In the genomic region with DNA sequence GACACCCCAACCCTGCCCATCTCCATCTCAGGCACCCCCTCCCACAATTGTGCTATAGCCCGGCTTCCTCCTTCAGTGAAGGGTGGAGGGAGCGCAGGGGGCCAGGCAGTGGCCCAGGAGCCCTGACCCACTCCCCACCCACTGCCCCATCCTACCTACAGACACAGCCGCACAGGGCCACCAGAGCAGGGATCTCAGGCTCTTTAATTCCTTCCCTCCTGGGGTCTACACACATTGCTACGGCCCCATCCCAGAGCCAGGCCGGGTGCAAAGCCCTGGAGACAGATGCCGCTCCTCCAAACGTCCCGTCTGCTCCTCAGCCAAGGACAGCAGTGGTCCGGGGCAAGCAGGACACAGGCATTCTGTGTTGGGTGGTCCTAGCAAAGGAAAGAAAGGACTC, we compare ENCODE assay signal across 2 cellular contexts.
TF ChIP-seq lines count a peak whose summit lies in the region.

No MANE protein-coding gene starts in this region.

TF ChIP-seq in SK-N-SH, 30 proteins besides CTCF, POLR2A, EP300 and RAD21:
- TF ChIP-seq, protein P1, sequence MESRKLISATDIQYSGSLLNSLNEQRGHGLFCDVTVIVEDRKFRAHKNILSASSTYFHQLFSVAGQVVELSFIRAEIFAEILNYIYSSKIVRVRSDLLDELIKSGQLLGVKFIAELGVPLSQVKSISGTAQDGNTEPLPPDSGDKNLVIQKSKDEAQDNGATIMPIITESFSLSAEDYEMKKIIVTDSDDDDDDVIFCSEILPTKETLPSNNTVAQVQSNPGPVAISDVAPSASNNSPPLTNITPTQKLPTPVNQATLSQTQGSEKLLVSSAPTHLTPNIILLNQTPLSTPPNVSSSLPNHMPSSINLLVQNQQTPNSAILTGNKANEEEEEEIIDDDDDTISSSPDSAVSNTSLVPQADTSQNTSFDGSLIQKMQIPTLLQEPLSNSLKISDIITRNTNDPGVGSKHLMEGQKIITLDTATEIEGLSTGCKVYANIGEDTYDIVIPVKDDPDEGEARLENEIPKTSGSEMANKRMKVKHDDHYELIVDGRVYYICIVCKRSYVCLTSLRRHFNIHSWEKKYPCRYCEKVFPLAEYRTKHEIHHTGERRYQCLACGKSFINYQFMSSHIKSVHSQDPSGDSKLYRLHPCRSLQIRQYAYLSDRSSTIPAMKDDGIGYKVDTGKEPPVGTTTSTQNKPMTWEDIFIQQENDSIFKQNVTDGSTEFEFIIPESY (IDR thresholded peaks at IDR 0.05; ENCODE audit: borderline replicate concordance, low read depth) = no peak
- TF ChIP-seq, protein P2, sequence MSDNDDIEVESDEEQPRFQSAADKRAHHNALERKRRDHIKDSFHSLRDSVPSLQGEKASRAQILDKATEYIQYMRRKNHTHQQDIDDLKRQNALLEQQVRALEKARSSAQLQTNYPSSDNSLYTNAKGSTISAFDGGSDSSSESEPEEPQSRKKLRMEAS (IDR thresholded peaks at IDR 0.05; ENCODE audit: low read depth) = no peak
- TF ChIP-seq IRF3 (IDR thresholded peaks at IDR 0.05; ENCODE audit: low read depth, low read length) (no peak), FOXJ3 (CRISPR knock-in tag; IDR thresholded peaks at IDR 0.05) (no peak), TEAD4 (IDR thresholded peaks at IDR 0.05; ENCODE audit: borderline replicate concordance, insufficient read depth) (no peak), USF2 (IDR thresholded peaks at IDR 0.05; ENCODE audit: borderline replicate concordance, low read depth, low read length) (no peak), FOSL2 (IDR thresholded peaks at IDR 0.05; ENCODE audit: borderline replicate concordance, low read depth) (no peak), REST (IDR thresholded peaks at IDR 0.05; ENCODE audit: low read depth, low read length) (no peak), POLR2AphosphoS5 (IDR thresholded peaks at IDR 0.05; ENCODE audit: low read depth, low read length) (no peak), TCF12 (IDR thresholded peaks at IDR 0.05) (no peak), ELF1 (IDR thresholded peaks at IDR 0.05) (no peak), GABPA (IDR thresholded peaks at IDR 0.05; ENCODE audit: low read depth) (no peak), NFIC (IDR thresholded peaks at IDR 0.05; ENCODE audit: borderline replicate concordance) (no peak), MEF2A (IDR thresholded peaks at IDR 0.05; ENCODE audit: borderline replicate concordance, low read depth) (no peak), RFX5 (IDR thresholded peaks at IDR 0.05; ENCODE audit: low read length) (no peak), RCOR1 (IDR thresholded peaks at IDR 0.05; ENCODE audit: low read length) (no peak), GATA2 (CRISPR knock-in tag; IDR thresholded peaks at IDR 0.05) (no peak), FOXM1 (IDR thresholded peaks at IDR 0.05; ENCODE audit: low read depth) (no peak), CHD2 (IDR thresholded peaks at IDR 0.05; ENCODE audit: low read length, partially characterized antibody) (no peak)
- TF ChIP-seq, protein P3, sequence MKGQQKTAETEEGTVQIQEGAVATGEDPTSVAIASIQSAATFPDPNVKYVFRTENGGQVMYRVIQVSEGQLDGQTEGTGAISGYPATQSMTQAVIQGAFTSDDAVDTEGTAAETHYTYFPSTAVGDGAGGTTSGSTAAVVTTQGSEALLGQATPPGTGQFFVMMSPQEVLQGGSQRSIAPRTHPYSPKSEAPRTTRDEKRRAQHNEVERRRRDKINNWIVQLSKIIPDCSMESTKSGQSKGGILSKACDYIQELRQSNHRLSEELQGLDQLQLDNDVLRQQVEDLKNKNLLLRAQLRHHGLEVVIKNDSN (IDR thresholded peaks at IDR 0.05; ENCODE audit: borderline replicate concordance, low read depth) = no peak
TF ChIP-seq in SK-N-SH: peak in this region for 0.

TF ChIP-seq in SK-N-SH treated with all-trans-retinoic acid at 6 μM for 48 hours, 23 proteins besides CTCF, POLR2A, EP300 and RAD21:
- TF ChIP-seq PPARA (CRISPR knock-in tag; IDR thresholded peaks at IDR 0.05; ENCODE audit: borderline replicate concordance) (no peak), TOX (CRISPR knock-in tag; IDR thresholded peaks at IDR 0.05; ENCODE audit: borderline replicate concordance) (no peak), ISL1 (CRISPR knock-in tag; IDR thresholded peaks at IDR 0.05) (no peak), CSDC2 (CRISPR knock-in tag; IDR thresholded peaks at IDR 0.05) (no peak), RARB (CRISPR knock-in tag; IDR thresholded peaks at IDR 0.05) (no peak)
- TF ChIP-seq, protein P4, sequence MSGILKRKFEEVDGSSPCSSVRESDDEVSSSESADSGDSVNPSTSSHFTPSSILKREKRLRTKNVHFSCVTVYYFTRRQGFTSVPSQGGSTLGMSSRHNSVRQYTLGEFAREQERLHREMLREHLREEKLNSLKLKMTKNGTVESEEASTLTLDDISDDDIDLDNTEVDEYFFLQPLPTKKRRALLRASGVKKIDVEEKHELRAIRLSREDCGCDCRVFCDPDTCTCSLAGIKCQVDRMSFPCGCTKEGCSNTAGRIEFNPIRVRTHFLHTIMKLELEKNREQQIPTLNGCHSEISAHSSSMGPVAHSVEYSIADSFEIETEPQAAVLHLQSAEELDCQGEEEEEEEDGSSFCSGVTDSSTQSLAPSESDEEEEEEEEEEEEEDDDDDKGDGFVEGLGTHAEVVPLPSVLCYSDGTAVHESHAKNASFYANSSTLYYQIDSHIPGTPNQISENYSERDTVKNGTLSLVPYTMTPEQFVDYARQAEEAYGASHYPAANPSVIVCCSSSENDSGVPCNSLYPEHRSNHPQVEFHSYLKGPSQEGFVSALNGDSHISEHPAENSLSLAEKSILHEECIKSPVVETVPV (CRISPR knock-in tag; IDR thresholded peaks at IDR 0.05) = no peak
